Comparison of ENCODE assay signal across 7 cellular contexts in the genomic region with DNA sequence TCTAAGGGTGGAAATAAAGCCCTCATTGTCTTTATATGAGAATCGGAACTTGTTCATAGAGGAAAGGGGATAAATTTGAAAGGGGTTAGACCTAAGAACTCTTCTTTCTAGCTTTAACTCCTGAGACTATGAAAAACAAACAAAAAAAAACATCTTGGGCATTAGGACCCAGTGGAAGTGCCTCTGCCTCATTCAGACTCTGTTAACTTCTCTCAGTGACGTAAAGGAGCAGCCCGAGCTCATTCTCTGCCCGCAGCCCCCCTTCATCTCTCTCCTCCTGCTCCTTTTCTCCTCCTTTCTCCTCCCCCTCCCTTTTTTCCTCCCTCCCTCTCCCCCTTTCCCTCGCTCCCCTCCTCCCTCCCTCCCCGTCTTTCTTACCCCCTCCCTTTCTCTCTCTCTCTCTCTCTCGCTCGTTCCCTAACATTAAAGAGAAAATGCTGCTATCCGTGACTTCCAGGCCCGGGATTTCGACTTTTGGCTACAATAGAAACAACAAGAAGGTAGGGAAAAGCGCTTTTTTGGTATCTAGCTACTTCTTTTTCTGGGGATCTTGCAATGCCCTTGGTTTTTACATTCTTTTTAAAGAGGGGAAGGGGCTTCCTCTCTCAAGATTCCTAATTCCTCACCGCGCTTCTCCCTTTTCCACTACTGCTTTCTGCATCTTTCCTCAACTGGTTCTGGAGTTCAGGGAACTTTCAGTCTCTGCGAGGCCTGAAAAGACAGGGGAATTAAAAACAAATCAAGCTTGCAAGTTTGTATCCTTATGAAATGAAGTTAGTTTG. TPM values are rescaled to one million over a fixed set of nuclear protein-coding genes. Genes with fewer than 3 reads are reported as not detected.
DNase-seq lines count a peak whose midpoint lies in the region; ATAC-seq, FAIRE-seq and TF ChIP-seq lines count a peak whose summit lies in the region.

TSS of gene RBMS2 (plus strand) at position 231 of the 782 bp plus-strand sequence. CDS start at position 435, 204 bp downstream.

- H3K4me1 ChIP-seq in K562 (replicated peaks in 1 of 2; ENCODE audit: control insufficient read depth in 2 of 2, insufficient read depth in 2 of 2, low read length in 2 of 2) = peaks cover 3 to 7% of the 10 kb centered on the region in 2 experiments; a peak in 1 of 5 replicates

- no peaks in the 10 kb centered on the region for H3K36me3 ChIP-seq in K562 (ENCODE audit: control insufficient read depth, insufficient read depth, low read length)

- peak within 1 kb of the TSS; percentile 37 for H2AFZ ChIP-seq in K562 (ENCODE audit: low read depth, low read length)

- in situ Hi-C loops in K562 (cut with MboI) = loop anchor here (5.0 kb wide), 1 partner anchor 41 kb away; no protein-coding TSS in a partner anchor

- peak; percentile 37 for FAIRE-seq in K562 (lab: Jason Lieb, UNC)

- H3K79me2 ChIP-seq in K562 (ENCODE audit: control insufficient read depth, insufficient read depth, low read length) = no peaks in the 10 kb centered on the region

- H3K4me3 ChIP-seq in K562 = peak within 1 kb of the TSS; percentile 24

- BruUV-seq in K562 (replicated peaks; lab: Mats Ljungman, UMichigan) = no TSS peak

- intact Hi-C loops in K562 (cut with micrococcal nuclease) = no loop called here

- H3K9me3 ChIP-seq in K562 (replicated peaks; ENCODE audit: control insufficient read depth, insufficient read depth, low read depth, low read length) = no peaks in the 10 kb centered on the region

- ATAC-seq in GM18505 (IDR thresholded peaks at IDR 0.05; ENCODE audit: unreplicated experiment) (peak; percentile 68), K562 (peak; percentile 95), GM21381 (IDR thresholded peaks at IDR 0.05; ENCODE audit: unreplicated experiment) (no peak)

- no peak within 1 kb of the TSS for H3K27ac ChIP-seq in K562 (ENCODE audit: extremely low read depth, low read depth, low read length)

- CTCF ChIA-PET in K562 (lab: Yijun Ruan, JAX; ENCODE audit: low intra/inter-chr PET ratio) = no interaction called here

- WGBS in K562 (ENCODE audit: insufficient coverage, low coverage, missing lambda C conversion rate) = 3% methylated on average over 10 of the region's 15 CpGs

- peak within 1 kb of the TSS in 1 of 2 experiments; percentile 30; a peak in 1 of 4 replicates for H3K9ac ChIP-seq in K562 (ENCODE audit: insufficient read depth in 1 of 2, low read depth in 2 of 2, low read length in 2 of 2)

- no peaks in the 10 kb centered on the region for H3K27me3 ChIP-seq in K562 (ENCODE audit: control insufficient read depth in 2 of 2, insufficient read depth in 2 of 2, low read length in 2 of 2)

- H3K9me1 ChIP-seq in K562 (ENCODE audit: control insufficient read depth, insufficient read depth, low read length) = no peaks in the 10 kb centered on the region

- TF ChIP-seq EP300 in K562 (IDR thresholded peaks at IDR 0.05; ENCODE audit: low read length) = no peak

- POLR2A ChIA-PET in K562 (lab: Yijun Ruan, JAX) = interaction anchor here (0.7 to 2.4 kb wide), 7 partner anchors 10 to 41 kb away, joined by 3 to 9 read pairs (median 4); no protein-coding TSS in a partner anchor

- H3K4me2 ChIP-seq in K562 (ENCODE audit: insufficient read depth, low read length) = peak within 1 kb of the TSS; percentile 46

- DNase-seq in NCI-H1105 (lab: John Stamatoyannopoulos, UW) (peak; percentile 48), T follicular helper cell (ENCODE audit: low read depth) (peak; percentile 26), K562 (ENCODE audit: extremely low read depth in 1 of 4, low spot score in 3 of 4) (peak; percentile 36 to 58 (median 52)), hepatic stellate cell (ENCODE audit: low spot score) (peak; percentile 69), pons (ENCODE audit: low spot score) (peak; percentile 88)

- TF ChIP-seq POLR2A in GM18505 (IDR thresholded peaks at IDR 0.05; ENCODE audit: borderline replicate concordance, extremely low read depth, insufficient read depth, insufficient read length) (no peak), K562 (conservative IDR thresholded peaks at IDR 0.05) (no peak)

- TF ChIP-seq RAD21 in K562 (CRISPR knock-in tag; conservative IDR thresholded peaks at IDR 0.05 in 1 of 2, IDR thresholded peaks at IDR 0.05 in 1 of 2) = no peak

- no peak for TF ChIP-seq CTCF in K562 (IDR thresholded peaks at IDR 0.05 in 2 of 3, conservative IDR thresholded peaks at IDR 0.05 in 1 of 3; ENCODE audit: insufficient read depth in 2 of 3, low read depth in 1 of 3, low read length in 3 of 3)

- H4K20me1 ChIP-seq in K562 (replicated peaks; ENCODE audit: control insufficient read depth, insufficient read depth, low read length) = no peaks in the 10 kb centered on the region

TF ChIP-seq in K562, 482 proteins besides CTCF, POLR2A, EP300 and RAD21 (continues in another document):
- TF ChIP-seq MLLT1 (IDR thresholded peaks at IDR 0.05) (peak in 1 of 2 experiments; percentile 74; a peak in 1 of 4 replicates), FOXM1 (IDR thresholded peaks at IDR 0.05; ENCODE audit: low read depth) (peak; percentile 81), FOXM1 (CRISPR knock-in tag; IDR thresholded peaks at IDR 0.05; ENCODE audit: low read depth) (no peak), BCOR (IDR thresholded peaks at IDR 0.05) (0 out of 2 replicates have a peak, but pooled peaks have one; percentile 34), ATF7 (IDR thresholded peaks at IDR 0.05) (peak; percentile 69; the same call in 1 of the 2 replicates)
- TF ChIP-seq, protein P1, sequence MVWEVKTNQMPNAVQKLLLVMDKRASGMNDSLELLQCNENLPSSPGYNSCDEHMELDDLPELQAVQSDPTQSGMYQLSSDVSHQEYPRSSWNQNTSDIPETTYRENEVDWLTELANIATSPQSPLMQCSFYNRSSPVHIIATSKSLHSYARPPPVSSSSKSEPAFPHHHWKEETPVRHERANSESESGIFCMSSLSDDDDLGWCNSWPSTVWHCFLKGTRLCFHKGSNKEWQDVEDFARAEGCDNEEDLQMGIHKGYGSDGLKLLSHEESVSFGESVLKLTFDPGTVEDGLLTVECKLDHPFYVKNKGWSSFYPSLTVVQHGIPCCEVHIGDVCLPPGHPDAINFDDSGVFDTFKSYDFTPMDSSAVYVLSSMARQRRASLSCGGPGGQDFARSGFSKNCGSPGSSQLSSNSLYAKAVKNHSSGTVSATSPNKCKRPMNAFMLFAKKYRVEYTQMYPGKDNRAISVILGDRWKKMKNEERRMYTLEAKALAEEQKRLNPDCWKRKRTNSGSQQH (CRISPR knock-in tag; IDR thresholded peaks at IDR 0.05) = no peak
- TF ChIP-seq, protein P2, sequence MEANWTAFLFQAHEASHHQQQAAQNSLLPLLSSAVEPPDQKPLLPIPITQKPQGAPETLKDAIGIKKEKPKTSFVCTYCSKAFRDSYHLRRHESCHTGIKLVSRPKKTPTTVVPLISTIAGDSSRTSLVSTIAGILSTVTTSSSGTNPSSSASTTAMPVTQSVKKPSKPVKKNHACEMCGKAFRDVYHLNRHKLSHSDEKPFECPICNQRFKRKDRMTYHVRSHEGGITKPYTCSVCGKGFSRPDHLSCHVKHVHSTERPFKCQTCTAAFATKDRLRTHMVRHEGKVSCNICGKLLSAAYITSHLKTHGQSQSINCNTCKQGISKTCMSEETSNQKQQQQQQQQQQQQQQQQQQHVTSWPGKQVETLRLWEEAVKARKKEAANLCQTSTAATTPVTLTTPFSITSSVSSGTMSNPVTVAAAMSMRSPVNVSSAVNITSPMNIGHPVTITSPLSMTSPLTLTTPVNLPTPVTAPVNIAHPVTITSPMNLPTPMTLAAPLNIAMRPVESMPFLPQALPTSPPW (CRISPR knock-in tag; IDR thresholded peaks at IDR 0.05) = peak; percentile 92
- TF ChIP-seq, protein P3, sequence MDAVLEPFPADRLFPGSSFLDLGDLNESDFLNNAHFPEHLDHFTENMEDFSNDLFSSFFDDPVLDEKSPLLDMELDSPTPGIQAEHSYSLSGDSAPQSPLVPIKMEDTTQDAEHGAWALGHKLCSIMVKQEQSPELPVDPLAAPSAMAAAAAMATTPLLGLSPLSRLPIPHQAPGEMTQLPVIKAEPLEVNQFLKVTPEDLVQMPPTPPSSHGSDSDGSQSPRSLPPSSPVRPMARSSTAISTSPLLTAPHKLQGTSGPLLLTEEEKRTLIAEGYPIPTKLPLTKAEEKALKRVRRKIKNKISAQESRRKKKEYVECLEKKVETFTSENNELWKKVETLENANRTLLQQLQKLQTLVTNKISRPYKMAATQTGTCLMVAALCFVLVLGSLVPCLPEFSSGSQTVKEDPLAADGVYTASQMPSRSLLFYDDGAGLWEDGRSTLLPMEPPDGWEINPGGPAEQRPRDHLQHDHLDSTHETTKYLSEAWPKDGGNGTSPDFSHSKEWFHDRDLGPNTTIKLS (IDR thresholded peaks at IDR 0.05; ENCODE audit: borderline replicate concordance, low read depth) = no peak

RNA-seq across cellular contexts. Expression of gene RBMS2, which starts in this region (rescaled TPM):
- total RNA-seq in K562 (2011; cell fraction: chromatin; rRNA removed; ENCODE audit: low replicate concordance) = 1.5 and 2.0 TPM in 2 replicates
- total RNA-seq in K562 (2011; cell fraction: nucleolus; rRNA removed) = 0.53 and 0.83 TPM in 2 replicates
- 0.66 and 1.2 TPM in 2 replicates for total RNA-seq in K562 (2011; cell fraction: nucleoplasm; rRNA removed)
- total RNA-seq in K562 (2014; rRNA removed) = 0.09 and 0.12 TPM in 2 replicates
- total RNA-seq in K562 (2014; rRNA removed; fragmentation: Illumina TruSeq; extraction: Trizol) = 0.25 and 1.2 TPM in 2 replicates
- 0.19 and 0.29 TPM in 2 replicates for total RNA-seq in K562 (2015; rRNA removed; fragmentation: Illumina TruSeq; extraction: Trizol)
- 0.66 and 2.4 TPM in 2 replicates for total RNA-seq in K562 (2021)
- 1.3 and 1.5 TPM in 2 replicates for polyA plus RNA-seq in K562 (2011; rRNA removed)
- 1.3 and 1.4 TPM in 2 replicates for polyA plus RNA-seq in K562 (2011; cell fraction: cytosol; rRNA removed)
- 1.1 and 1.5 TPM in 2 replicates for polyA plus RNA-seq in K562 (2011; cell fraction: nucleus; rRNA removed)
- polyA plus RNA-seq in K562 (2012) = 0.56 and 0.69 TPM in 2 replicates
- 0.44 and 10.5 TPM in 2 replicates for polyA plus RNA-seq in K562 (2014; fragmentation: Illumina TruSeq; extraction: Trizol)
- under 1 TPM; 0.08 to 0.31 TPM for polyA plus RNA-seq in K562 (2014; fragmentation: Nextera tagmentation; extraction: Ambion mirVana)
- polyA plus RNA-seq in K562 (2014; rRNA removed) = 0.36 and 0.78 TPM in 2 replicates
- 4.4 and 6.9 TPM in 2 replicates for polyA minus RNA-seq in K562 (2011; rRNA and poly(A)+ RNA removed)
- polyA minus RNA-seq in K562 (2011; cell fraction: cytosol; rRNA and poly(A)+ RNA removed) = 1.5 and 3.6 TPM in 2 replicates
- polyA minus RNA-seq in K562 (2011; cell fraction: nucleus; rRNA and poly(A)+ RNA removed) = 0.27 and 0.44 TPM in 2 replicates

Comparison
In these comparisons a context has a peak if more than half of its experiments do, and no peak if none do; other contexts are left out.
1. DNase-seq: peak in every context shown above with its lines; median percentile 88 in pons; 69 in hepatic stellate cell; 52 in K562; 48 in NCI-H1105; 26 in T follicular helper cell.